In the genomic region with DNA sequence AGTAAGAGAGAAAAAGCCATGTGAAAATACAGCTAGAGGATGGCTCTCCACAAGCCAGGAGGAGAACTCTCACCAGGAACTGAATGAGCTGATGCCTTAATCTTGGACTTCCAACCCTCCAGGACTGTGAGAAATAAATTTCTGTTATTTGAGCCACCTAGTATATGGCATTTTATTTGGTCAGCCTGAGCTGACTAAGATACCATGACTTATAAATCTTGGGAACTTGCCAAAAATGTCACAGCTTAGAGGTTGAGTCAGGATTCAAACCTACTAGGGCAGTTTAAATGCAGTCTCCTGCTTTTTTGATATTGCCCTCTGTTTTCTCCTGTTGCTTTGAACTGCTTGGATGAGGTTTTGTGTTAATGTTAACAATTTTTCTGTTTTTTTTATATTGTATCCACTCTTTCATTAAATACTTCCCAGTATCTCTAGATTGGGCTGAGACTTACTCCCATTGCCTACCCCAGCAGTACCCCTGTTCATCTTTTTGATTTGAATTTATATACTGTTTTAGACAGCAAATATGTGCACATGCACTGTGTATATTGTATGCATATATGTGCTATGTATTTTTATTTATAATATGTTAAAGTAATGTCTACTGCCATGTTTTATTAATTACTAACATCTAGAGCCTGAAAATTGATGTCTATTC, we compare ENCODE assay signal across 14 cellular contexts.
DNase-seq lines count a peak whose midpoint lies in the region; ATAC-seq, FAIRE-seq and TF ChIP-seq lines count a peak whose summit lies in the region.
"Had no signal": no experiment of that assay in that cellular context is flagged by ENCODE, and none has a peak within 500 bp of the region (broad histone marks: within the 10 kb centered on the region; RNA-seq: fewer than 3 reads in every experiment).

No MANE protein-coding gene starts in this region.

- ATAC-seq in HG03432 (IDR thresholded peaks at IDR 0.05; ENCODE audit: unreplicated experiment), result no peak
- ATAC-seq: stimulated activated effector memory CD8-positive, alpha-beta T cell treated with anti-CD3 and anti-CD28 coated beads, Interleukin-12 subunit alpha, Interleukin-12 subunit beta, amount 100 ng/mL, for 72 hours had no signal

- H3K27ac ChIP-seq in astrocyte (ENCODE audit: low read depth, low read length) (peak overlapping the region; percentile 65), iPS-20b (ENCODE audit: low read length) (no peak overlapping the region), tibial nerve (no peak overlapping the region)
- H3K27ac ChIP-seq: esophagus muscularis mucosa had no signal

- H3K4me3 Mint-ChIP-seq in astrocyte (ENCODE audit: unreplicated experiment), result no peak overlapping the region
- H3K4me3 Mint-ChIP-seq: activated naive CD8-positive, alpha-beta T cell treated with anti-CD3 and anti-CD28 coated beads, Interleukin-2, amount 10 ng/mL, durations not matched to agents 7 days and 5 days; stimulated activated effector memory CD8-positive, alpha-beta T cell treated with anti-CD3 and anti-CD28 coated beads, Interleukin-12 subunit alpha, Interleukin-12 subunit beta, amount 100 ng/mL, for 72 hours had no signal

- H2AFZ ChIP-seq in astrocyte (ENCODE audit: low read depth, low read length), result no peak overlapping the region

- TF ChIP-seq CTCF in AG09319 (IDR thresholded peaks at IDR 0.05; ENCODE audit: low read depth, low read length), result no peak
- TF ChIP-seq CTCF in astrocyte (IDR thresholded peaks at IDR 0.05; ENCODE audit: insufficient read depth, low read depth, low read length), result no peak
- no peak for TF ChIP-seq CTCF in tibial nerve (IDR thresholded peaks at IDR 0.05)

- H4K20me1 ChIP-seq in astrocyte (ENCODE audit: insufficient read depth, low read length), result no peaks in the 10 kb centered on the region

- H3K9me3 ChIP-seq in astrocyte (ENCODE audit: insufficient read depth, low read depth, low read length), result no peaks in the 10 kb centered on the region
- no peaks in the 10 kb centered on the region for H3K9me3 ChIP-seq in iPS-20b (ENCODE audit: insufficient read depth, low read depth, low read length)
- H3K9me3 ChIP-seq in tibial nerve, result no peaks in the 10 kb centered on the region
- H3K9me3 ChIP-seq: esophagus muscularis mucosa had no signal

- H3K4me1 ChIP-seq in astrocyte (ENCODE audit: insufficient read depth, low read length), result peaks cover 11% of the 10 kb centered on the region
- peaks cover 36% of the 10 kb centered on the region for H3K4me1 ChIP-seq in iPS-20b (ENCODE audit: insufficient read depth, low read length)
- peaks cover 0 to 11% (median 0%) of the 10 kb centered on the region in 4 donors for H3K4me1 ChIP-seq in tibial nerve
- H3K4me1 ChIP-seq: esophagus muscularis mucosa had no signal

- H3K9me3 Mint-ChIP-seq in astrocyte (ENCODE audit: unreplicated experiment), result no peaks in the 10 kb centered on the region
- H3K9me3 Mint-ChIP-seq: activated naive CD8-positive, alpha-beta T cell treated with anti-CD3 and anti-CD28 coated beads, Interleukin-2, amount 10 ng/mL, durations not matched to agents 7 days and 5 days; stimulated activated effector memory CD8-positive, alpha-beta T cell treated with anti-CD3 and anti-CD28 coated beads, Interleukin-12 subunit alpha, Interleukin-12 subunit beta, amount 100 ng/mL, for 72 hours had no signal

- H3K9ac ChIP-seq in astrocyte (ENCODE audit: low read length) (no peak overlapping the region), iPS-20b (ENCODE audit: low read depth, low read length) (0 out of 2 replicates have a peak overlapping the region, but pooled peaks have one; percentile 15)

- peak overlapping the region; percentile 71 for H3K27ac Mint-ChIP-seq in astrocyte (ENCODE audit: unreplicated experiment)
- H3K27ac Mint-ChIP-seq: activated naive CD8-positive, alpha-beta T cell treated with anti-CD3 and anti-CD28 coated beads, Interleukin-2, amount 10 ng/mL, durations not matched to agents 7 days and 5 days; stimulated activated effector memory CD8-positive, alpha-beta T cell treated with anti-CD3 and anti-CD28 coated beads, Interleukin-12 subunit alpha, Interleukin-12 subunit beta, amount 100 ng/mL, for 72 hours had no signal

- H3K27me3 Mint-ChIP-seq in astrocyte (ENCODE audit: low read depth, unreplicated experiment), result no peaks in the 10 kb centered on the region
- H3K27me3 Mint-ChIP-seq: activated naive CD8-positive, alpha-beta T cell treated with anti-CD3 and anti-CD28 coated beads, Interleukin-2, amount 10 ng/mL, durations not matched to agents 7 days and 5 days had no signal

- no peaks in the 10 kb centered on the region for H3K79me2 ChIP-seq in astrocyte (ENCODE audit: insufficient read depth, low read length)

- H3K36me3 Mint-ChIP-seq in astrocyte (ENCODE audit: low read depth, unreplicated experiment), result no peaks in the 10 kb centered on the region
- H3K36me3 Mint-ChIP-seq: activated naive CD8-positive, alpha-beta T cell treated with anti-CD3 and anti-CD28 coated beads, Interleukin-2, amount 10 ng/mL, durations not matched to agents 7 days and 5 days; stimulated activated effector memory CD8-positive, alpha-beta T cell treated with anti-CD3 and anti-CD28 coated beads, Interleukin-12 subunit alpha, Interleukin-12 subunit beta, amount 100 ng/mL, for 72 hours had no signal

- peak; percentile 87 for FAIRE-seq in astrocyte (lab: Jason Lieb, UNC)

- H3K4me1 Mint-ChIP-seq in astrocyte (ENCODE audit: low read depth, unreplicated experiment), result peaks cover 12% of the 10 kb centered on the region
- H3K4me1 Mint-ChIP-seq: activated naive CD8-positive, alpha-beta T cell treated with anti-CD3 and anti-CD28 coated beads, Interleukin-2, amount 10 ng/mL, durations not matched to agents 7 days and 5 days; stimulated activated effector memory CD8-positive, alpha-beta T cell treated with anti-CD3 and anti-CD28 coated beads, Interleukin-12 subunit alpha, Interleukin-12 subunit beta, amount 100 ng/mL, for 72 hours had no signal

- H3K4me3 ChIP-seq in astrocyte (ENCODE audit: insufficient read depth, low read depth, low read length) (no peak overlapping the region), iPS-20b (ENCODE audit: low read length) (no peak overlapping the region), tibial nerve (no peak overlapping the region)
- H3K4me3 ChIP-seq: esophagus muscularis mucosa, smooth muscle cell had no signal

- TF ChIP-seq POLR2A in tibial nerve (IDR thresholded peaks at IDR 0.05), result no peak

- no peak for TF ChIP-seq EP300 in tibial nerve (IDR thresholded peaks at IDR 0.05)

- H3K36me3 ChIP-seq in astrocyte (ENCODE audit: insufficient read depth, low read length) (no peaks in the 10 kb centered on the region), iPS-20b (ENCODE audit: insufficient read depth, low read depth, low read length) (no peaks in the 10 kb centered on the region), tibial nerve (no peaks in the 10 kb centered on the region)
- H3K36me3 ChIP-seq: esophagus muscularis mucosa had no signal

- DNase-seq in AG09319 (ENCODE audit: extremely low read depth, low read depth) (peak; percentile 67), HT-29 (ENCODE audit: low spot score) (peak; percentile 23), astrocyte (ENCODE audit: low read depth) (peak; percentile 93), T-helper 1 cell (no peak), activated gamma-delta T cell treated with Interleukin-2 at 50 U/mL for 16 hours (no peak), tibial nerve (ENCODE audit: low spot score in 2 of 2) (no peak)
- DNase-seq: activated CD4-positive, alpha-beta T cell treated with anti-CD3 and anti-CD28 coated beads for 48 hours; activated naive CD8-positive, alpha-beta T cell treated with anti-CD3 and anti-CD28 coated beads, Interleukin-2, amount 10 ng/mL, durations not matched to agents 7 days and 5 days; NCI-H187 had no signal

- H3K4me2 ChIP-seq in astrocyte (ENCODE audit: low read length), result peak overlapping the region; percentile 7
- H3K4me2 ChIP-seq: smooth muscle cell had no signal

- H3K27me3 ChIP-seq in astrocyte (ENCODE audit: insufficient read depth, low read length) (no peaks in the 10 kb centered on the region), iPS-20b (ENCODE audit: insufficient read depth, low read length) (no peaks in the 10 kb centered on the region), tibial nerve (no peaks in the 10 kb centered on the region)
- H3K27me3 ChIP-seq: esophagus muscularis mucosa had no signal

Comparison
In these comparisons a context has a peak if more than half of its experiments do, and no peak if none do; other contexts are left out.
1. DNase-seq: peak in AG09319 (single experiment), HT-29 (single experiment) and astrocyte (single experiment); none in T-helper 1 cell (0 of 5), activated gamma-delta T cell treated with Interleukin-2 at 50 U/mL for 16 hours (single experiment) and tibial nerve (0 of 2).